Comparison of ENCODE assay signal across 8 cellular contexts in the genomic region with DNA sequence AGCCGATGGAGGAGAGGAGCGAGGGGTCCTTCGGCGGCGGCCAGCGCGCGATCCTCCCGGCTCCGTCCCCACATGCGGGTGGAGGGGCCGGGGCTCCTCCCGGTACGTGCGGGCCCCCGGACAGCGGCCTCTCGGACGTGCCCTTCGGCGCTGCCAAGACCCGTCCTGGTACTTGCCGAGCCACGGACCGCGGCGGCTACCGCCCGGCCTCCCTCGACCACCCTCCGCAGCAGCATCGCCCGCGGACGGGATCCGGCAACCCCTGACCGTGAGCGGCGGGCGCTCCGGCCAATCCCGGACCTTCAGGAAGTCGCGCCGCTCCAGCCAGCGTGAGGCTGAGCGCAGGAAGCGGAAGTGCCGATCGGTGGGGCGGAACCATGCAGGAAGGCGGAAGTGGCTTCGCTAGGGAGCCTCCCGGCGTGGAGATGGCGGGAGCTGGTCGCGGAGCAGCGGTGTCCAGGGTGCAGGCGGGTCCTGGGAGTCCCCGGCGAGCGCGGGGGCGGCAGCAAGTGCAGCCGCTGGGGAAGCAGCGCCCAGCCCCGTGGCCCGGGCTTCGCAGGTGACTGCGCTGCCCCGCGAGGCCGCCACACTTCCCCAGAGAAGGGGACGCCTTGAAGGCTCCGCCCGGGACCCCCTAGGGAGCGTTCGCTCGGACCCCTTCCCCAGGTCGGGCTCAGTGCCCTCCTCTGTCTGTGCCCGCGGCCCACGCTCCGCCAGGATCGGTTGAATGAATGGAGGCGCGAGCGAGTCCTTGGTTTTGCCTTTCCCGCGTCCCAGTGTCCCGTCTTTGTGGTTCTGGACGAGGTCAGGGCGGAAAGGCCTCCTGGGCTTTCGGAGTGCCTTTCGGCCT. TPM values are rescaled to one million over a fixed set of nuclear protein-coding genes. Genes with fewer than 3 reads are reported as not detected.
DNase-seq lines count a peak whose midpoint lies in the region; ATAC-seq and TF ChIP-seq lines count a peak whose summit lies in the region.

A gene with protein sequence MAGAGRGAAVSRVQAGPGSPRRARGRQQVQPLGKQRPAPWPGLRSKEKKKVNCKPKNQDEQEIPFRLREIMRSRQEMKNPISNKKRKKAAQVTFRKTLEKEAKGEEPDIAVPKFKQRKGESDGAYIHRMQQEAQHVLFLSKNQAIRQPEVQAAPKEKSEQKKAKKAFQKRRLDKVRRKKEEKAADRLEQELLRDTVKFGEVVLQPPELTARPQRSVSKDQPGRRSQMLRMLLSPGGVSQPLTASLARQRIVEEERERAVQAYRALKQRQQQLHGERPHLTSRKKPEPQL (plus strand): TSS at position 396 of the 850 bp plus-strand sequence. CDS start 30 bp downstream, at position 426.
A gene (minus strand): TSS at position 264 of the 850 bp plus-strand sequence. CDS start 28 bp downstream, at position 236.

- peak within 1 kb of the TSS; percentile 88 for H3K27ac ChIP-seq in angular gyrus (ENCODE audit: low read depth, low read length)
- peak within 1 kb of the TSS; percentile 68 for H3K27ac ChIP-seq in right cardiac atrium (ENCODE audit: low read length)
- peak within 1 kb of the TSS; percentile 59 to 92 for H3K27ac ChIP-seq in uterus

- peak; percentile 65 for DNase-seq in NCI-H187 treated with DMSO at 0.1 percent for 48 hours (lab: John Stamatoyannopoulos, UW)
- peak; percentile 83 to 97 (median 89) for DNase-seq in T-helper 2 cell
- DNase-seq in right cardiac atrium, result peak; percentile 98 to 99 (median 99)
- peak; percentile 91 for DNase-seq in pulmonary artery endothelial cell (ENCODE audit: low read depth, low spot score)
- peak; percentile 95 to 96 for DNase-seq in uterus

- no peaks in the 10 kb centered on the region for H3K9me3 ChIP-seq in right cardiac atrium (ENCODE audit: control insufficient read depth, low read length)
- no peaks in the 10 kb centered on the region for H3K9me3 ChIP-seq in uterus

- no peaks in the 10 kb centered on the region for H3K36me3 ChIP-seq in uterus

- under 1% methylated on average over 96 of the region's 96 CpGs for WGBS in right cardiac atrium

- ATAC-seq in GM18502 (IDR thresholded peaks at IDR 0.05; ENCODE audit: poor library complexity, unreplicated experiment) (peak; percentile 93), HG02943 (IDR thresholded peaks at IDR 0.05; ENCODE audit: low read depth, unreplicated experiment) (peak; percentile 88), right cardiac atrium (peak; percentile 98 to 99)

- TF ChIP-seq POLR2A in uterus (IDR thresholded peaks at IDR 0.05), result peak; percentile 45 to 90

- no peak for TF ChIP-seq CTCF in uterus (IDR thresholded peaks at IDR 0.05)

- intact Hi-C loops in right cardiac atrium (cut with DNase I), result no loop called here
- intact Hi-C loops in uterus (cut with DNase I; ENCODE audit: low total_unique reads), result no loop called here

- H3K4me3 ChIP-seq in right cardiac atrium (ENCODE audit: low read length) (peak within 1 kb of the TSS; percentile 74), uterus (peak within 1 kb of the TSS; percentile 76 to 96)

- H3K27me3 ChIP-seq in right cardiac atrium (ENCODE audit: control insufficient read depth, insufficient read depth), result no peaks in the 10 kb centered on the region
- H3K27me3 ChIP-seq in uterus, result no peaks in the 10 kb centered on the region

- peaks cover 2% of the 10 kb centered on the region for H3K4me1 ChIP-seq in right cardiac atrium (ENCODE audit: control insufficient read depth, insufficient read depth, low read length)
- peaks cover 0 to 7% of the 10 kb centered on the region in 2 donors for H3K4me1 ChIP-seq in uterus

RNA-seq across cellular contexts. Expression of the first gene that starts in this region (rescaled TPM):
- total RNA-seq in right cardiac atrium (1 to 10 TPM; 5.0 to 7.8 (median 6.7) TPM), pulmonary artery endothelial cell (13.3 and 13.7 TPM in 2 replicates), uterus (10 to 100 TPM in 1 of 4 donors, 1 to 10 TPM in 2, under 1 TPM in 1; 0.77 to 12.3 (median 3.9) TPM)
- 10.9 TPM for polyA plus RNA-seq in right cardiac atrium

RNA-seq across cellular contexts. Expression of the second gene that starts in this region (rescaled TPM):
- total RNA-seq in right cardiac atrium (10 to 100 TPM; 20.7 to 27.9 (median 24.6) TPM), pulmonary artery endothelial cell (29.3 and 34.8 TPM in 2 replicates), uterus (10 to 100 TPM in 3 of 4 donors, 1 to 10 TPM in 1; 3.2 to 56.1 (median 20.3) TPM)
- 41.0 TPM for polyA plus RNA-seq in right cardiac atrium

Comparison
In these comparisons a context has a peak if more than half of its experiments do, and no peak if none do; other contexts are left out.
1. Peak in every context shown above with its lines: DNase-seq, ATAC-seq, H3K4me3 ChIP-seq and H3K27ac ChIP-seq.